In genomic region chr1:235083589-235084323, GRCh38 we compare ENCODE assay signal across 1 cellular context.
A peak's percentile ranks its signal among the peaks of the same experiment; 100 is the strongest.
TF ChIP-seq lines count a peak whose summit lies in the region.

No MANE protein-coding gene starts in this region.

TF ChIP-seq in HepG2, 621 proteins besides CTCF, POLR2A, EP300 and RAD21 (continued from another document):
- TF ChIP-seq NFAT5 (CRISPR knock-in tag; IDR thresholded peaks at IDR 0.05) (no peak), ZSCAN9 (CRISPR knock-in tag; IDR thresholded peaks at IDR 0.05; ENCODE audit: borderline replicate concordance) (peak; percentile 49; the same call in 1 of the 2 replicates), TGIF2 (CRISPR knock-in tag; IDR thresholded peaks at IDR 0.05) (peak; percentile 79; the same call in 1 of the 2 replicates), PCBP2 (optimal IDR thresholded peaks at IDR 0.05; ENCODE audit: low read depth, low read length, poor library complexity, severe bottlenecking) (no peak), ZNF331 (CRISPR knock-in tag; IDR thresholded peaks at IDR 0.05) (peak; percentile 52), ATF3 (CRISPR knock-in tag; IDR thresholded peaks at IDR 0.05) (0 out of 2 replicates have a peak, but pooled peaks have one; percentile 18), ARID2 (CRISPR knock-in tag; IDR thresholded peaks at IDR 0.05; ENCODE audit: borderline replicate concordance) (0 out of 2 replicates have a peak, but pooled peaks have one; percentile 84), CREBL2 (CRISPR knock-in tag; IDR thresholded peaks at IDR 0.05; ENCODE audit: borderline replicate concordance) (no peak), ZBTB25 (CRISPR knock-in tag; IDR thresholded peaks at IDR 0.05) (no peak; the same call in 1 of the 2 replicates), GMEB1 (CRISPR knock-in tag; IDR thresholded peaks at IDR 0.05; ENCODE audit: borderline replicate concordance) (peak; percentile 10; the same call in 1 of the 2 replicates), HNF4A (CRISPR knock-in tag; IDR thresholded peaks at IDR 0.05) (peak; percentile 64), MIER3 (CRISPR knock-in tag; IDR thresholded peaks at IDR 0.05; ENCODE audit: borderline replicate concordance) (peak; percentile 87; the same call in 1 of the 2 replicates), GATAD1 (CRISPR knock-in tag; IDR thresholded peaks at IDR 0.05) (peak; percentile 60; the same call in 1 of the 2 replicates), SOX13 (IDR thresholded peaks at IDR 0.05) (no peak; the same call in 1 of the 2 replicates), SOX13 (CRISPR knock-in tag; conservative IDR thresholded peaks at IDR 0.05 in 1 of 2, IDR thresholded peaks at IDR 0.05 in 1 of 2) (peak in 1 of 2 experiments; percentile 54; a peak in 2 of 4 replicates), ZNF510 (CRISPR knock-in tag; IDR thresholded peaks at IDR 0.05; ENCODE audit: low read depth) (peak; percentile 5; the same call in 1 of the 2 replicates), HDAC1 (CRISPR knock-in tag; IDR thresholded peaks at IDR 0.05) (peak; percentile 82), ZNF501 (CRISPR knock-in tag; IDR thresholded peaks at IDR 0.05) (peak; percentile 95), SNAPC2 (CRISPR knock-in tag; IDR thresholded peaks at IDR 0.05) (peak; percentile 83; the same call in 1 of the 2 replicates), ZNF792 (CRISPR knock-in tag; IDR thresholded peaks at IDR 0.05) (0 out of 2 replicates have a peak, but pooled peaks have one; percentile 16), CREB1 (IDR thresholded peaks at IDR 0.05) (no peak), CREB1 (CRISPR knock-in tag; IDR thresholded peaks at IDR 0.05) (0 out of 2 replicates have a peak, but pooled peaks have one; percentile 47), ZGPAT (CRISPR knock-in tag; IDR thresholded peaks at IDR 0.05) (peak; percentile 72; the same call in 1 of the 2 replicates)
- TF ChIP-seq, protein P1, sequence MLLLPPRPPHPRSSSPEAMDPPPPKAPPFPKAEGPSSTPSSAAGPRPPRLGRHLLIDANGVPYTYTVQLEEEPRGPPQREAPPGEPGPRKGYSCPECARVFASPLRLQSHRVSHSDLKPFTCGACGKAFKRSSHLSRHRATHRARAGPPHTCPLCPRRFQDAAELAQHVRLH (CRISPR knock-in tag; IDR thresholded peaks at IDR 0.05; ENCODE audit: borderline replicate concordance, low read depth): 0 out of 2 replicates have a peak, but pooled peaks have one; percentile 80
- TF ChIP-seq, protein P2, sequence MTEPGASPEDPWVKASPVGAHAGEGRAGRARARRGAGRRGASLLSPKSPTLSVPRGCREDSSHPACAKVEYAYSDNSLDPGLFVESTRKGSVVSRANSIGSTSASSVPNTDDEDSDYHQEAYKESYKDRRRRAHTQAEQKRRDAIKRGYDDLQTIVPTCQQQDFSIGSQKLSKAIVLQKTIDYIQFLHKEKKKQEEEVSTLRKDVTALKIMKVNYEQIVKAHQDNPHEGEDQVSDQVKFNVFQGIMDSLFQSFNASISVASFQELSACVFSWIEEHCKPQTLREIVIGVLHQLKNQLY (CRISPR knock-in tag; IDR thresholded peaks at IDR 0.05): 0 out of 2 replicates have a peak, but pooled peaks have one; percentile 49
TF ChIP-seq in HepG2: peak in this region for 220.
